16 cellular contexts compared by ENCODE assay signal in genomic region chr7:100175296-100175935, GRCh38. TPM values are rescaled to one million over a fixed set of nuclear protein-coding genes. Genes with fewer than 3 reads are reported as not detected.
DNase-seq lines count a peak whose midpoint lies in the region; ATAC-seq and TF ChIP-seq lines count a peak whose summit lies in the region.
"Had no signal": no experiment of that assay in that cellular context is flagged by ENCODE, and none has a peak within 500 bp of the region (broad histone marks: within the 10 kb centered on the region; RNA-seq: fewer than 3 reads in every experiment).

No MANE protein-coding gene starts in this region.

- no peaks in the 10 kb centered on the region for H3K27me3 ChIP-seq in Loucy (ENCODE audit: insufficient read depth, low read length, poor library complexity, severe bottlenecking)

- no peak overlapping the region for H3K4me3 Mint-ChIP-seq in activated CD8-positive, alpha-beta T cell treated with anti-CD3 and anti-CD28 coated beads, Interleukin-2, amount 10 ng/mL, durations not matched to agents 7 days and 5 days
- no peak overlapping the region for H3K4me3 Mint-ChIP-seq in activated CD8-positive, alpha-beta T cell treated with anti-CD3 and anti-CD28 coated beads for 36 hours
- H3K4me3 Mint-ChIP-seq in immature natural killer cell: peak overlapping the region in 4 of 5 donors; percentile 2 to 67 (median 29)

- no peaks in the 10 kb centered on the region for H3K36me3 ChIP-seq in Loucy (ENCODE audit: insufficient read depth, low read length)
- H3K36me3 ChIP-seq: stomach had no signal

- peaks cover 26% of the 10 kb centered on the region for H3K27me3 Mint-ChIP-seq in activated CD8-positive, alpha-beta T cell treated with anti-CD3 and anti-CD28 coated beads, Interleukin-2, amount 10 ng/mL, durations not matched to agents 7 days and 5 days (ENCODE audit: low read depth)
- peaks cover 5% of the 10 kb centered on the region for H3K27me3 Mint-ChIP-seq in activated CD8-positive, alpha-beta T cell treated with anti-CD3 and anti-CD28 coated beads for 36 hours
- H3K27me3 Mint-ChIP-seq in immature natural killer cell (ENCODE audit: low read depth in 3 of 3): peaks cover 5 to 14% (median 8%) of the 10 kb centered on the region in 3 donors

- no peak for DNase-seq in activated CD8-positive, alpha-beta T cell treated with anti-CD3 and anti-CD28 coated beads, Interleukin-2, amount 10 ng/mL, durations not matched to agents 7 days and 5 days
- no peak for DNase-seq in activated CD8-positive, alpha-beta T cell treated with anti-CD3 and anti-CD28 coated beads for 36 hours
- DNase-seq in immature natural killer cell (no peak), posterior vena cava (ENCODE audit: low spot score) (peak; percentile 72), SKM-1 treated with dmso at 0.1 percent for 144 hours (lab: John Stamatoyannopoulos, UW; ENCODE audit: unreplicated experiment) (no peak)
- DNase-seq: activated CD4-positive, CD25-positive, alpha-beta regulatory T cell treated with anti-CD3 and anti-CD28 coated beads, Interleukin-2, amount 50 U/mL, for 72 hours; activated CD8-positive, alpha-beta memory T cell treated with anti-CD3 and anti-CD28 coated beads, Interleukin-2, amount 50 U/mL, for 48 hours; cerebellar nuclear complex; NCI-H146; NCI-H2227 treated with DMSO at 0.1 percent for 48 hours; stomach had no signal

- peak overlapping the region; percentile 5 for H3K27ac Mint-ChIP-seq in activated CD8-positive, alpha-beta T cell treated with anti-CD3 and anti-CD28 coated beads, Interleukin-2, amount 10 ng/mL, durations not matched to agents 7 days and 5 days
- no peak overlapping the region for H3K27ac Mint-ChIP-seq in activated CD8-positive, alpha-beta T cell treated with anti-CD3 and anti-CD28 coated beads for 36 hours
- peak overlapping the region in 2 of 6 donors; percentile 23 to 77 for H3K27ac Mint-ChIP-seq in immature natural killer cell

- no peaks in the 10 kb centered on the region for H3K9me3 ChIP-seq in Loucy (ENCODE audit: insufficient read depth, low read depth, low read length)
- H3K9me3 ChIP-seq: stomach had no signal

- H3K36me3 Mint-ChIP-seq in activated CD8-positive, alpha-beta T cell treated with anti-CD3 and anti-CD28 coated beads, Interleukin-2, amount 10 ng/mL, durations not matched to agents 7 days and 5 days (ENCODE audit: low read depth): peaks cover 6% of the 10 kb centered on the region
- H3K36me3 Mint-ChIP-seq in activated CD8-positive, alpha-beta T cell treated with anti-CD3 and anti-CD28 coated beads for 36 hours (ENCODE audit: low read depth): no peaks in the 10 kb centered on the region
- no peaks in the 10 kb centered on the region for H3K36me3 Mint-ChIP-seq in immature natural killer cell

- no peak for ATAC-seq in activated CD8-positive, alpha-beta T cell treated with anti-CD3 and anti-CD28 coated beads, Interleukin-2, amount 10 ng/mL, durations not matched to agents 7 days and 5 days
- no peak for ATAC-seq in activated CD8-positive, alpha-beta T cell treated with anti-CD3 and anti-CD28 coated beads for 36 hours
- ATAC-seq in HG02885 (IDR thresholded peaks at IDR 0.05; ENCODE audit: poor library complexity, unreplicated experiment) (no peak), HG02870 (IDR thresholded peaks at IDR 0.05; ENCODE audit: unreplicated experiment) (no peak)
- ATAC-seq: left lobe of liver had no signal

- intact Hi-C loops in activated CD8-positive, alpha-beta T cell treated with anti-CD3 and anti-CD28 coated beads for 36 hours (cut with micrococcal nuclease): no loop called here
- intact Hi-C loops in posterior vena cava (cut with DNase I): no loop called here

- POLR2A ChIA-PET in activated CD8-positive, alpha-beta T cell treated with anti-CD3 and anti-CD28 coated beads, Interleukin-2, amount 10 ng/mL, durations not matched to agents 7 days and 5 days (lab: Charles Lee): interaction anchor here (1.5 kb wide), 1 partner anchor 9 kb away, joined by 4 read pairs; no protein-coding TSS in a partner anchor
- POLR2A ChIA-PET in activated CD8-positive, alpha-beta T cell treated with anti-CD3 and anti-CD28 coated beads for 36 hours (lab: Charles Lee): interaction anchor here (1.4 to 4.1 kb wide), 4 partner anchors 9 to 43 kb away, joined by 3 to 18 read pairs (median 4); no protein-coding TSS in a partner anchor

- peak overlapping the region; percentile 62 for H3K9ac ChIP-seq in Loucy (ENCODE audit: low read depth, low read length, poor library complexity, severe bottlenecking)

- H3K9me3 Mint-ChIP-seq in activated CD8-positive, alpha-beta T cell treated with anti-CD3 and anti-CD28 coated beads, Interleukin-2, amount 10 ng/mL, durations not matched to agents 7 days and 5 days (ENCODE audit: insufficient read depth): no peaks in the 10 kb centered on the region
- H3K9me3 Mint-ChIP-seq in activated CD8-positive, alpha-beta T cell treated with anti-CD3 and anti-CD28 coated beads for 36 hours: peaks cover 2% of the 10 kb centered on the region
- peaks cover 0 to 2% (median 0%) of the 10 kb centered on the region in 6 donors for H3K9me3 Mint-ChIP-seq in immature natural killer cell

- CTCF ChIA-PET in activated CD8-positive, alpha-beta T cell treated with anti-CD3 and anti-CD28 coated beads, Interleukin-2, amount 10 ng/mL, durations not matched to agents 7 days and 5 days (lab: Charles Lee): interaction anchor here (0.6 to 2.5 kb wide), 3 partner anchors 15 to 43 kb away, joined by 3 to 10 read pairs (median 4); partner anchors contain the start of gene LAMTOR4
- CTCF ChIA-PET in activated CD8-positive, alpha-beta T cell treated with anti-CD3 and anti-CD28 coated beads for 36 hours (lab: Charles Lee): interaction anchor here (1.0 to 2.3 kb wide), 4 partner anchors 9 to 43 kb away, joined by 3 to 8 read pairs (median 5); no protein-coding TSS in a partner anchor

- H3F3A ChIP-seq in Loucy (ENCODE audit: low read depth): no peaks in the 10 kb centered on the region

- H3K4me1 ChIP-seq in Loucy (ENCODE audit: insufficient read depth, low read length, poor library complexity, severe bottlenecking): peaks cover 17% of the 10 kb centered on the region

- peak overlapping the region; percentile 45 for H3K4me3 ChIP-seq in Loucy (ENCODE audit: low read length, poor library complexity, severe bottlenecking)
- H3K4me3 ChIP-seq: stomach had no signal

- H3K4me2 ChIP-seq in Loucy (ENCODE audit: low read depth, low read length, poor library complexity, severe bottlenecking): peak overlapping the region; percentile 94

- H3K79me2 ChIP-seq in Loucy (ENCODE audit: insufficient read depth, low read length): peaks cover 25% of the 10 kb centered on the region

- no peak for TF ChIP-seq CTCF in activated CD8-positive, alpha-beta T cell treated with anti-CD3 and anti-CD28 coated beads for 36 hours (IDR thresholded peaks at IDR 0.05)
- no peak for TF ChIP-seq CTCF in Loucy (conservative IDR thresholded peaks at IDR 0.05; ENCODE audit: low read length)

- no peak overlapping the region for H2AFZ ChIP-seq in Loucy (ENCODE audit: low read length)

- peaks cover 4% of the 10 kb centered on the region for H4K20me1 ChIP-seq in Loucy (ENCODE audit: insufficient read depth, low read length, poor library complexity, severe bottlenecking)

- H3K9me2 ChIP-seq in Loucy (replicated peaks; ENCODE audit: low read depth, low read length): no peaks in the 10 kb centered on the region

- H3K4me1 Mint-ChIP-seq in activated CD8-positive, alpha-beta T cell treated with anti-CD3 and anti-CD28 coated beads, Interleukin-2, amount 10 ng/mL, durations not matched to agents 7 days and 5 days (ENCODE audit: low read depth): peaks cover 40% of the 10 kb centered on the region
- peaks cover 23% of the 10 kb centered on the region for H3K4me1 Mint-ChIP-seq in activated CD8-positive, alpha-beta T cell treated with anti-CD3 and anti-CD28 coated beads for 36 hours (ENCODE audit: low read depth)
- peaks cover 27 to 29% of the 10 kb centered on the region in 2 donors for H3K4me1 Mint-ChIP-seq in immature natural killer cell

RNA-seq across cellular contexts. Expression of gene GPC2, which starts 1.8 kb away (rescaled TPM):
- 1 to 10 TPM; 8.1 to 8.2 TPM for total RNA-seq in activated CD8-positive, alpha-beta T cell treated with anti-CD3 and anti-CD28 coated beads, Interleukin-2, amount 10 ng/mL, durations not matched to agents 7 days and 5 days
- total RNA-seq in activated CD8-positive, alpha-beta T cell treated with anti-CD3 and anti-CD28 coated beads for 36 hours: 1 to 10 TPM; 3.7 to 4.3 TPM
- polyA plus RNA-seq in immature natural killer cell: not detected
- 1 to 10 TPM in 1 of 2 donors, under 1 TPM in 1; 0.81 to 1.2 TPM for total RNA-seq in posterior vena cava

RNA-seq across cellular contexts. Expression of gene STAG3, which starts 2.3 kb away (rescaled TPM):
- 10 to 100 TPM; 16.5 to 20.6 TPM for total RNA-seq in activated CD8-positive, alpha-beta T cell treated with anti-CD3 and anti-CD28 coated beads, Interleukin-2, amount 10 ng/mL, durations not matched to agents 7 days and 5 days
- total RNA-seq in activated CD8-positive, alpha-beta T cell treated with anti-CD3 and anti-CD28 coated beads for 36 hours: 10 to 100 TPM; 13.2 to 15.8 TPM
- 1 to 10 TPM in 1 of 3 donors, under 1 TPM in 2; 0.50 to 2.8 (median 0.72) TPM for polyA plus RNA-seq in immature natural killer cell
- total RNA-seq in posterior vena cava: 1 to 10 TPM in 1 of 2 donors, under 1 TPM in 1; 0.52 to 1.2 TPM
- total RNA-seq: renal cortical epithelial cell had no signal

RNA-seq across cellular contexts. Expression of gene GAL3ST4, which starts 7.0 kb away (rescaled TPM):
- 1 to 10 TPM; 2.8 to 3.5 TPM for total RNA-seq in activated CD8-positive, alpha-beta T cell treated with anti-CD3 and anti-CD28 coated beads, Interleukin-2, amount 10 ng/mL, durations not matched to agents 7 days and 5 days
- total RNA-seq in activated CD8-positive, alpha-beta T cell treated with anti-CD3 and anti-CD28 coated beads for 36 hours: 1 to 10 TPM; 2.4 to 2.7 TPM
- under 1 TPM in 1 of 3 donors, not detected in 2; 0.08 TPM for polyA plus RNA-seq in immature natural killer cell
- total RNA-seq in posterior vena cava: 10 to 100 TPM in 1 of 2 donors, 1 to 10 TPM in 1; 6.2 to 11.2 TPM

RNA-seq across cellular contexts. Expression of gene TRAPPC14, which starts 16.9 kb away (rescaled TPM):
- total RNA-seq in activated CD8-positive, alpha-beta T cell treated with anti-CD3 and anti-CD28 coated beads, Interleukin-2, amount 10 ng/mL, durations not matched to agents 7 days and 5 days: 10 to 100 TPM; 42.7 to 44.0 TPM
- total RNA-seq in activated CD8-positive, alpha-beta T cell treated with anti-CD3 and anti-CD28 coated beads for 36 hours: 10 to 100 TPM; 15.7 to 17.4 TPM
- polyA plus RNA-seq in immature natural killer cell: 1 to 10 TPM in 2 of 3 donors, under 1 TPM in 1; 0.71 to 2.9 (median 1.8) TPM
- 10 to 100 TPM; 11.2 to 13.3 TPM for total RNA-seq in posterior vena cava

RNA-seq across cellular contexts. Expression of gene LAMTOR4, which starts 26.7 kb away (rescaled TPM):
- 100 to 1,000 TPM; 134 to 143 TPM for total RNA-seq in activated CD8-positive, alpha-beta T cell treated with anti-CD3 and anti-CD28 coated beads, Interleukin-2, amount 10 ng/mL, durations not matched to agents 7 days and 5 days
- 100 to 1,000 TPM; 108 to 116 TPM for total RNA-seq in activated CD8-positive, alpha-beta T cell treated with anti-CD3 and anti-CD28 coated beads for 36 hours
- 100 to 1,000 TPM; 408 to 587 (median 569) TPM for polyA plus RNA-seq in immature natural killer cell
- 10 to 100 TPM; 72.6 to 91.6 TPM for total RNA-seq in posterior vena cava

Comparison
In these comparisons a context has a peak if more than half of its experiments do, and no peak if none do; other contexts are left out.
1. H3K4me3 Mint-ChIP-seq: peak in immature natural killer cell (4 of 5); none in activated CD8-positive, alpha-beta T cell treated with anti-CD3 and anti-CD28 coated beads, Interleukin-2, amount 10 ng/mL, durations not matched to agents 7 days and 5 days (single experiment) and activated CD8-positive, alpha-beta T cell treated with anti-CD3 and anti-CD28 coated beads for 36 hours (single experiment).
2. RNA of gene STAG3, which starts 2.3 kb away (total RNA-seq): 16.5 to 20.6 TPM in activated CD8-positive, alpha-beta T cell treated with anti-CD3 and anti-CD28 coated beads, Interleukin-2, amount 10 ng/mL, durations not matched to agents 7 days and 5 days and 13.2 to 15.8 TPM in activated CD8-positive, alpha-beta T cell treated with anti-CD3 and anti-CD28 coated beads for 36 hours; 0.52 to 1.2 TPM in posterior vena cava; every median in the first group is over 4 times any median in the second.